In genomic region chr12:13000616-13000934, GRCh38 we compare ENCODE assay signal across 8 cellular contexts. TPM values are rescaled to one million over a fixed set of nuclear protein-coding genes. Genes with fewer than 3 reads are reported as not detected.
DNase-seq lines count a peak whose midpoint lies in the region; ATAC-seq and TF ChIP-seq lines count a peak whose summit lies in the region.

No MANE protein-coding gene starts in this region.

- H3K4me1 ChIP-seq in A673 (ENCODE audit: insufficient read depth, low read length, poor library complexity, severe bottlenecking) (no peaks in the 10 kb centered on the region), PC-3 (ENCODE audit: insufficient read depth, low read length) (peaks cover 19% of the 10 kb centered on the region), ectodermal cell (ENCODE audit: control insufficient read depth, insufficient read depth, low read length) (peaks cover 2% of the 10 kb centered on the region), mucosa of descending colon (ENCODE audit: low read depth) (peaks cover 16% of the 10 kb centered on the region)

- DNase-seq in A673 (ENCODE audit: low spot score) (no peak), PC-3 (peak; percentile 28), mucosa of descending colon (no peak), D341Med (ENCODE audit: low spot score) (no peak)
- DNase-seq in activated CD4-positive, alpha-beta T cell treated with anti-CD3 and anti-CD28 coated beads, Interleukin-2, amount 50 U/mL, for 4 hours = no peak

- WGBS in ectodermal cell, 2 experiments = 0 to 1% methylated on average over 16 of the region's 16 CpGs

- H3K4me3 ChIP-seq in A673 (ENCODE audit: low read depth, low read length, poor library complexity, severe bottlenecking) (peak overlapping the region; percentile 84), PC-3 (ENCODE audit: low read length) (peak overlapping the region; percentile 72), ectodermal cell (ENCODE audit: insufficient read depth, low read depth, low read length) (peak overlapping the region; percentile 63), mucosa of descending colon (peak overlapping the region; percentile 26)

- TF ChIP-seq CTCF in A673 (conservative IDR thresholded peaks at IDR 0.05; ENCODE audit: low read depth, low read length) (no peak), PC-3 (conservative IDR thresholded peaks at IDR 0.05; ENCODE audit: low read depth, low read length) (no peak), mucosa of descending colon (IDR thresholded peaks at IDR 0.05) (no peak)

- peak overlapping the region; percentile 66 for H2AFZ ChIP-seq in PC-3 (ENCODE audit: low read length)

- BruUV-seq in A673 (replicated peaks; lab: Mats Ljungman, UMichigan) = no TSS peak
- BruUV-seq in PC-3 (replicated peaks; lab: Mats Ljungman, UMichigan) = TSS peak; percentile 94

- no peaks in the 10 kb centered on the region for H3F3A ChIP-seq in PC-3 (ENCODE audit: low read length, unreplicated experiment)

- H3K79me2 ChIP-seq in PC-3 (ENCODE audit: low read length) = peaks cover 57% of the 10 kb centered on the region

- H3K9ac ChIP-seq in PC-3 (ENCODE audit: low read length) = peak overlapping the region; percentile 68

- peak overlapping the region; percentile 97 for H3K4me2 ChIP-seq in PC-3 (ENCODE audit: low read length)

- H3K27ac ChIP-seq in A673 (ENCODE audit: low read depth, low read length, poor library complexity, severe bottlenecking) (peak overlapping the region; percentile 78), PC-3 (ENCODE audit: low read length) (peak overlapping the region; percentile 14), ectodermal cell (ENCODE audit: insufficient read depth, low read depth, low read length, poor library complexity, severe bottlenecking) (peak overlapping the region; percentile 40)

- no peaks in the 10 kb centered on the region for H4K20me1 ChIP-seq in PC-3 (ENCODE audit: low read length)

- H3K9me2 ChIP-seq in PC-3 (replicated peaks; ENCODE audit: low read length) = no peaks in the 10 kb centered on the region

- POLR2A ChIA-PET in A673 (lab: Charles Lee; ENCODE audit: low non-redundant PET) (no interaction called here), PC-3 (lab: Charles Lee; ENCODE audit: unreplicated experiment) (interaction anchor here (0.5 kb wide), 1 partner anchor 264 kb away, joined by 7 read pairs; no protein-coding TSS in a partner anchor)

- ATAC-seq in GM18502 (IDR thresholded peaks at IDR 0.05; ENCODE audit: poor library complexity, unreplicated experiment) (peak; percentile 26), HG03066 (IDR thresholded peaks at IDR 0.05; ENCODE audit: low read depth, unreplicated experiment) (peak; percentile 20), PC-3 (peak; percentile 42), mucosa of descending colon (peak; percentile 42)

- no peaks in the 10 kb centered on the region for H3K36me3 ChIP-seq in A673 (ENCODE audit: insufficient read depth, low read length, poor library complexity, severe bottlenecking)
- H3K36me3 ChIP-seq in PC-3 (ENCODE audit: low read depth, low read length) = no peaks in the 10 kb centered on the region
- no peaks in the 10 kb centered on the region for H3K36me3 ChIP-seq in ectodermal cell (ENCODE audit: control insufficient read depth, insufficient read depth, low read length)
- no peaks in the 10 kb centered on the region for H3K36me3 ChIP-seq in mucosa of descending colon (ENCODE audit: low read depth)

- intact Hi-C loops in A673 (cut with micrococcal nuclease; ENCODE audit: unreplicated experiment) = loop anchor here (2.0 kb wide), 1 partner anchor 98 kb away; no protein-coding TSS in a partner anchor
- intact Hi-C loops in PC-3 (cut with micrococcal nuclease) = loop anchor here (2.0 to 5.0 kb wide), 4 partner anchors 98 to 222 kb away; no protein-coding TSS in a partner anchor
- intact Hi-C loops in mucosa of descending colon (cut with DNase I, micrococcal nuclease) = no loop called here

- CTCF ChIA-PET in A673 (lab: Charles Lee) = interaction anchor here (0.8 kb wide), 1 partner anchor 211 kb away, joined by 4 read pairs; no protein-coding TSS in a partner anchor
- CTCF ChIA-PET in PC-3 (lab: Charles Lee) = interaction anchor here (0.7 kb wide), 1 partner anchor 100 kb away, joined by 3 read pairs; no protein-coding TSS in a partner anchor

- no peaks in the 10 kb centered on the region for H3K9me3 ChIP-seq in A673 (ENCODE audit: low read depth, low read length, poor library complexity, severe bottlenecking)
- H3K9me3 ChIP-seq in PC-3 (ENCODE audit: low read length) = no peaks in the 10 kb centered on the region
- no peaks in the 10 kb centered on the region for H3K9me3 ChIP-seq in ectodermal cell (ENCODE audit: control insufficient read depth, low read length)
- H3K9me3 ChIP-seq in mucosa of descending colon = no peaks in the 10 kb centered on the region

- no peaks in the 10 kb centered on the region for H3K27me3 ChIP-seq in A673 (replicated peaks; ENCODE audit: insufficient read depth, low read depth, low read length, poor library complexity)
- H3K27me3 ChIP-seq in PC-3 (ENCODE audit: low read length) = no peaks in the 10 kb centered on the region
- peaks cover 15% of the 10 kb centered on the region for H3K27me3 ChIP-seq in ectodermal cell (ENCODE audit: control insufficient read depth, insufficient read depth, low read length, poor library complexity, severe bottlenecking)

RNA-seq across cellular contexts. Expression of gene HEBP1, which starts 0.5 kb away (rescaled TPM):
- total RNA-seq in A673 (2021) (26.7 and 28.1 TPM in 2 replicates), PC-3 (2014; rRNA removed) (6.2 and 8.2 TPM in 2 replicates), mucosa of descending colon (10 to 100 TPM; 46.0 to 68.1 (median 62.1) TPM)
- 49.5 TPM for polyA plus RNA-seq in ectodermal cell (2013, experiment 1 of 4)
- 45.9 TPM for polyA plus RNA-seq in ectodermal cell (2013, experiment 2 of 4)
- polyA plus RNA-seq in ectodermal cell (2013, experiment 3 of 4) = 43.7 TPM
- polyA plus RNA-seq in ectodermal cell (2013, experiment 4 of 4) = 43.9 TPM

RNA-seq across cellular contexts. Expression of gene FAM234B, which starts 43.6 kb away (rescaled TPM):
- 11.8 and 13.2 TPM in 2 replicates for total RNA-seq in A673 (2021)
- 3.1 and 3.3 TPM in 2 replicates for total RNA-seq in PC-3 (2014; rRNA removed)
- 32.7 TPM for polyA plus RNA-seq in ectodermal cell (2013, experiment 1 of 4)
- polyA plus RNA-seq in ectodermal cell (2013, experiment 2 of 4) = 30.8 TPM
- polyA plus RNA-seq in ectodermal cell (2013, experiment 3 of 4) = 23.5 TPM
- polyA plus RNA-seq in ectodermal cell (2013, experiment 4 of 4) = 26.6 TPM
- 1 to 10 TPM; 1.4 to 3.4 (median 1.9) TPM for total RNA-seq in mucosa of descending colon

RNA-seq across cellular contexts. Expression of gene GPRC5D, which starts 48.6 kb away (rescaled TPM):
- not detected in 2 replicates for total RNA-seq in A673 (2021)
- not detected in 2 replicates for total RNA-seq in PC-3 (2014; rRNA removed)
- polyA plus RNA-seq in ectodermal cell (2013, experiment 1 of 4) = not detected
- polyA plus RNA-seq in ectodermal cell (2013, experiment 2 of 4) = not detected
- not detected for polyA plus RNA-seq in ectodermal cell (2013, experiment 3 of 4)
- polyA plus RNA-seq in ectodermal cell (2013, experiment 4 of 4) = not detected
- not detected for total RNA-seq in mucosa of descending colon

Comparison
In these comparisons a context has a peak if more than half of its experiments do, and no peak if none do; other contexts are left out.
1. H3K27ac ChIP-seq: peak in every context shown above with its lines; median percentile 78 in A673; 40 in ectodermal cell; 14 in PC-3.
2. H3K4me3 ChIP-seq: peak in every context shown above with its lines; median percentile 84 in A673; 72 in PC-3; 63 in ectodermal cell; 26 in mucosa of descending colon.
3. intact Hi-C loops: an anchor here in A673 (2.0 kb wide) and PC-3 (2.0 to 5.0 kb wide); none called in mucosa of descending colon.